In the genomic region with DNA sequence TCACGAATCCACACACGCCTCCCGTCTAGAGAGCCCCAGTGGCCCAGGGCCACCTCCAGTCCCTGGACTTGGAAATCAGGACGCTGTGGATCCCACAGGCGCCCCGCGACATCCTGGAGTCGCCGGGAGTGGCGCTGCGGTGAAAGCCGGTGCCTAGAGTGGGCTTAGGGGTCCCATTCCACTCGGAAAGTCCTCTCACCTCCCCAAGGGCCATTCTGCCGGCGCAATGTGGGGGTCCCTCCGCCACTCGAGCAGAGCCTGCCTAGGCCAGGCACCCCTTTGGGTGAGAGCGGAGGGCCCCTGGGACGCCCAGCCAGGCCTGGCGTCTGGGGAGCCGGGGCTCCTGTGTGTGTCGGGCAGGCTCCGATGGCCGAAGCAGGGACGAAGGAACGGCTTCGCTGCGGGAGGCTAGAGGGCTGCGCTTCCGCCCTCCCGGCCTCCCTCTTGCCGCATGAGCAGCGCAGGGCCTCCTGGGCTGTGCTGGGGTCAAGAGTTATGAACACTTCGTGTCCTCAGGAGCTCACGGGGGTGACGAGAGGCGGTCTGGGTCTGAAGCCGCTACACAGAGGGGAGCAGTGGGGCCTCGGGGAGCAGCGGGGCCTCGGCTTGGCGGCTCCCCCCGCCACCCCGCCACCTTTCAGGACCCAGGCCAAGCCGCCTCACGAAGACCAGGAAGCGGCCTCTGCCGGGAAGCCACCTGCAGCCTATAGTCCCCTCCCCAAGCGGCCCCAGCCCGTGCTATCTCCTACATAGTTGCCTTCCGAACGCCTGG, we compare ENCODE assay signal across 9 cellular contexts. TPM values are rescaled to one million over a fixed set of nuclear protein-coding genes. Genes with fewer than 3 reads are reported as not detected.
A peak's percentile ranks its signal among the peaks of the same experiment; 100 is the strongest.
DNase-seq lines count a peak whose midpoint lies in the region; ATAC-seq lines count a peak whose summit lies in the region.
"Had no signal": no experiment of that assay in that cellular context is flagged by ENCODE, and none has a peak within 500 bp of the region (broad histone marks: within the 10 kb centered on the region; RNA-seq: fewer than 3 reads in every experiment).

No MANE protein-coding gene starts in this region.

- H3K4me2 ChIP-seq in skeletal muscle satellite cell (ENCODE audit: low read length) = peak overlapping the region; percentile 71

- no peaks in the 10 kb centered on the region for H3K9me3 ChIP-seq in skeletal muscle satellite cell (replicated peaks; ENCODE audit: low read length)
- H3K9me3 ChIP-seq in CD8-positive, alpha-beta memory T cell (ENCODE audit: low read length) = no peaks in the 10 kb centered on the region

- H3K4me1 ChIP-seq in skeletal muscle satellite cell (ENCODE audit: control insufficient read depth, insufficient read depth, low read length) = peaks cover 15% of the 10 kb centered on the region
- peaks cover 11% of the 10 kb centered on the region for H3K4me1 ChIP-seq in CD8-positive, alpha-beta memory T cell (ENCODE audit: insufficient read depth, low read length)

- H3K4me3 Mint-ChIP-seq in CD8-positive, alpha-beta memory T cell = no peak overlapping the region

- CTCF ChIA-PET in CD8-positive, alpha-beta memory T cell (lab: Charles Lee) = no interaction called here

- H3K27ac ChIP-seq in CD8-positive, alpha-beta memory T cell (ENCODE audit: low read depth, low read length) = no peak overlapping the region
- H3K27ac ChIP-seq: VCaP had no signal

- peaks cover 19 to 31% (median 20%) of the 10 kb centered on the region in 3 donors for H3K4me1 Mint-ChIP-seq in CD8-positive, alpha-beta memory T cell

- H3K9ac ChIP-seq in skeletal muscle satellite cell (ENCODE audit: low read depth, low read length) = peak overlapping the region; percentile 26

- H3K27me3 Mint-ChIP-seq in CD8-positive, alpha-beta memory T cell = peaks cover 55 to 69% of the 10 kb centered on the region in 2 donors

- no peaks in the 10 kb centered on the region for H3K36me3 ChIP-seq in skeletal muscle satellite cell (ENCODE audit: insufficient read depth, low read length)
- H3K36me3 ChIP-seq in CD8-positive, alpha-beta memory T cell (ENCODE audit: insufficient read depth, low read length) = no peaks in the 10 kb centered on the region

- peak overlapping the region; percentile 45 for H3K4me3 ChIP-seq in skeletal muscle satellite cell (ENCODE audit: low read length)
- H3K4me3 ChIP-seq in CD8-positive, alpha-beta memory T cell (ENCODE audit: low read length) = no peak overlapping the region

- intact Hi-C loops in left ventricle myocardium superior (cut with micrococcal nuclease) = no loop called here

- DNase-seq in left ventricle myocardium superior (peak; percentile 33), A172 (ENCODE audit: low spot score) (no peak), NCI-H2029 treated with DMSO at 0.1 percent for 48 hours (lab: John Stamatoyannopoulos, UW) (no peak)
- DNase-seq in CD8-positive, alpha-beta memory T cell = no peak
- no peak for DNase-seq in stimulated activated naive CD4-positive, alpha-beta T cell treated with Interleukin-2 at 50 U/mL for 16 hours (lab: John Stamatoyannopoulos, UW)

- H3K27me3 ChIP-seq in skeletal muscle satellite cell (ENCODE audit: control insufficient read depth, insufficient read depth, low read length) = peaks cover 51% of the 10 kb centered on the region
- H3K27me3 ChIP-seq in CD8-positive, alpha-beta memory T cell (ENCODE audit: insufficient read depth, low read length, poor library complexity, severe bottlenecking) = peaks cover 57% of the 10 kb centered on the region

- POLR2A ChIA-PET in CD8-positive, alpha-beta memory T cell (lab: Charles Lee) = no interaction called here

- H3K9me3 Mint-ChIP-seq in CD8-positive, alpha-beta memory T cell = peaks cover 0 to 2% (median 0%) of the 10 kb centered on the region in 5 donors

- no peaks in the 10 kb centered on the region for H3K36me3 Mint-ChIP-seq in CD8-positive, alpha-beta memory T cell

- H3K27ac Mint-ChIP-seq in CD8-positive, alpha-beta memory T cell = peak overlapping the region in 1 of 8 donors; percentile 5

- peak; percentile 63 for ATAC-seq in GM19455 (IDR thresholded peaks at IDR 0.05; ENCODE audit: unreplicated experiment)
- peak; percentile 38 for ATAC-seq in HG03175 (IDR thresholded peaks at IDR 0.05; ENCODE audit: unreplicated experiment)
- peak; percentile 63 for ATAC-seq in left ventricle myocardium superior

RNA-seq across cellular contexts. Expression of a gene that starts 13.6 kb away (rescaled TPM):
- not detected for total RNA-seq in left ventricle myocardium superior
- under 0.01 TPM in 1 of 2 replicates, not detected in the other for total RNA-seq in skeletal muscle satellite cell (2012; rRNA removed)
- 0.91 and 0.93 TPM in 2 replicates for total RNA-seq in A172 (2014; rRNA removed; shearing (Covaris generic))
- not detected for total RNA-seq in CD8-positive, alpha-beta memory T cell
- not detected for polyA plus RNA-seq in CD8-positive, alpha-beta memory T cell
